ENCODE assay signal across 8 cellular contexts in the genomic region with DNA sequence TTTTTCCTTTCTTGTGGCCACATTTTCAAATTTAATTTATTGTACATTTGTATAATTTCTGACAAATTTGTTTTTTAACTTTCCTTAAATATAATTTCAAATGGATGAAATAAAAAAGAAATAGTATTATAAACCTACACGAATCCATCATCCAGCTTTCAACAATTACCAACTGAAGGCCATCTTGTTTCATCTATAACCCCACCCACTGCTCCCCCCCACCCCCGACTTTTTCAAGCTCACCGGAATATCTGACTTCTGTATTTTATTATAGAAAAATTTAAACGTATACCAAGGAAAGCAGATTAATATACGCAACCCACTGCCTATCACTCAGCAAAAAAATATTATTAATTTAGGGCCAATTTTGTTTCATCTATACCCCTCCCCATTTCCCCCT. TPM values are rescaled to one million over a fixed set of nuclear protein-coding genes. Genes with fewer than 3 reads are reported as not detected.
A peak's percentile ranks its signal among the peaks of the same experiment; 100 is the strongest.
DNase-seq lines count a peak whose midpoint lies in the region; ATAC-seq, FAIRE-seq and TF ChIP-seq lines count a peak whose summit lies in the region.

No MANE protein-coding gene starts in this region.

- H3K9ac ChIP-seq in BLaER1 = peak overlapping the region; percentile 85
- peak overlapping the region; percentile 94 for H3K9ac ChIP-seq in HUES6 (ENCODE audit: low read length)
- peak overlapping the region; percentile 100 for H3K9ac ChIP-seq in astrocyte (ENCODE audit: low read length)

- H3K36me3 ChIP-seq in BLaER1 (peaks cover 21% of the 10 kb centered on the region), HUES6 (ENCODE audit: control insufficient read depth, insufficient read depth, low read length) (peaks cover 51% of the 10 kb centered on the region), astrocyte (ENCODE audit: insufficient read depth, low read length) (peaks cover 29% of the 10 kb centered on the region), mesodermal cell (ENCODE audit: control insufficient read depth, insufficient read depth, low read length) (peaks cover 39% of the 10 kb centered on the region)

- H3K79me2 ChIP-seq in astrocyte (ENCODE audit: insufficient read depth, low read length) = peaks cover 49% of the 10 kb centered on the region

- H3K4me3 ChIP-seq in BLaER1 (peak overlapping the region; percentile 73), HUES6 (ENCODE audit: low read depth, low read length) (peak overlapping the region; percentile 94), astrocyte (ENCODE audit: insufficient read depth, low read depth, low read length) (peak overlapping the region; percentile 99), mesodermal cell (ENCODE audit: extremely low read depth, insufficient read depth, low read length, poor library complexity, severe bottlenecking) (peak overlapping the region; percentile 64)

- intact Hi-C loops in head of caudate nucleus (cut with DNase I) = loop anchor here (5.0 kb wide), 4 partner anchors 132 to 457 kb away; a partner anchor contains a TSS

- H3K27ac ChIP-seq in BLaER1 (peak overlapping the region; percentile 83; the same call in 1 of the 2 replicates), HUES6 (ENCODE audit: low read depth, low read length) (peak overlapping the region; percentile 86), astrocyte (ENCODE audit: low read depth, low read length) (peak overlapping the region; percentile 99), mesodermal cell (ENCODE audit: low read depth, low read length, severe bottlenecking) (peak overlapping the region; percentile 99)

- no peaks in the 10 kb centered on the region for H3K36me3 Mint-ChIP-seq in astrocyte (ENCODE audit: low read depth, unreplicated experiment)

- H3K4me2 ChIP-seq in BLaER1 (peak overlapping the region; percentile 71), astrocyte (ENCODE audit: low read length) (peak overlapping the region; percentile 86)

- H3K27ac Mint-ChIP-seq in astrocyte (ENCODE audit: unreplicated experiment) = peak overlapping the region; percentile 97

- H3K9me3 Mint-ChIP-seq in astrocyte (ENCODE audit: unreplicated experiment) = no peaks in the 10 kb centered on the region

- no CpG with 5 or more reads among the region's 5 CpGs for WGBS in mesodermal cell (ENCODE audit: insufficient coverage in 2 of 2), 2 experiments

- H2AFZ ChIP-seq in astrocyte (ENCODE audit: low read depth, low read length) = no peak overlapping the region

- H3K27me3 Mint-ChIP-seq in astrocyte (ENCODE audit: low read depth, unreplicated experiment) = no peaks in the 10 kb centered on the region

- peaks cover 16% of the 10 kb centered on the region for H3K4me1 ChIP-seq in BLaER1
- H3K4me1 ChIP-seq in HUES6 (ENCODE audit: control insufficient read depth, insufficient read depth, low read length) = peaks cover 8% of the 10 kb centered on the region
- H3K4me1 ChIP-seq in astrocyte (ENCODE audit: insufficient read depth, low read length) = peaks cover 10% of the 10 kb centered on the region
- H3K4me1 ChIP-seq in mesodermal cell (ENCODE audit: control insufficient read depth, insufficient read depth, low read length, poor library complexity, severe bottlenecking) = no peaks in the 10 kb centered on the region

- peaks cover 5% of the 10 kb centered on the region for H3K4me1 Mint-ChIP-seq in astrocyte (ENCODE audit: low read depth, unreplicated experiment)

- TF ChIP-seq CTCF in astrocyte (IDR thresholded peaks at IDR 0.05; ENCODE audit: insufficient read depth, low read depth, low read length) = no peak

- H4K20me1 ChIP-seq in BLaER1 (peaks cover 26% of the 10 kb centered on the region), astrocyte (ENCODE audit: insufficient read depth, low read length) (peaks cover 24% of the 10 kb centered on the region)

- H3K9me3 ChIP-seq in BLaER1 = peaks cover 4% of the 10 kb centered on the region; the same call in 1 of the 2 replicates
- H3K9me3 ChIP-seq in HUES6 (ENCODE audit: control insufficient read depth, insufficient read depth, low read depth, low read length) = no peaks in the 10 kb centered on the region
- H3K9me3 ChIP-seq in astrocyte (ENCODE audit: insufficient read depth, low read depth, low read length) = no peaks in the 10 kb centered on the region
- H3K9me3 ChIP-seq in mesodermal cell (ENCODE audit: control insufficient read depth, low read length) = no peaks in the 10 kb centered on the region

- FAIRE-seq in astrocyte (lab: Jason Lieb, UNC) = no peak

- H3K27me3 ChIP-seq in BLaER1 (no peaks in the 10 kb centered on the region), HUES6 (ENCODE audit: control insufficient read depth, insufficient read depth, low read length) (no peaks in the 10 kb centered on the region; the same call in 1 of the 2 replicates), astrocyte (ENCODE audit: insufficient read depth, low read length) (no peaks in the 10 kb centered on the region)

- DNase-seq in astrocyte (ENCODE audit: low read depth) = no peak
- DNase-seq in head of caudate nucleus = no peak

- no peak overlapping the region for H3K4me3 Mint-ChIP-seq in astrocyte (ENCODE audit: unreplicated experiment)

- ATAC-seq in HG03095 (IDR thresholded peaks at IDR 0.05; ENCODE audit: unreplicated experiment) (no peak), HG02981 (IDR thresholded peaks at IDR 0.05; ENCODE audit: unreplicated experiment) (no peak), GM21717 (IDR thresholded peaks at IDR 0.05; ENCODE audit: unreplicated experiment) (no peak)

RNA-seq across cellular contexts. Expression of a gene that starts 1.1 kb away (rescaled TPM):
- 514 and 533 TPM in 2 replicates for total RNA-seq in astrocyte
- 460 TPM for polyA plus RNA-seq in mesodermal cell (2013, experiment 1 of 2)
- 455 TPM for polyA plus RNA-seq in mesodermal cell (2013, experiment 2 of 2)

RNA-seq across cellular contexts. Expression of a gene that starts 25.3 kb away (rescaled TPM):
- 0.43 TPM in 1 of 2 replicates, not detected in the other for total RNA-seq in astrocyte
- polyA plus RNA-seq in mesodermal cell (2013, experiment 1 of 2) = 2.1 TPM
- 2.1 TPM for polyA plus RNA-seq in mesodermal cell (2013, experiment 2 of 2)

RNA-seq across cellular contexts. Expression of a gene that starts 56.6 kb away (rescaled TPM):
- 9.6 and 12.3 TPM in 2 replicates for total RNA-seq in astrocyte
- polyA plus RNA-seq in mesodermal cell (2013, experiment 1 of 2) = 8.1 TPM
- 7.7 TPM for polyA plus RNA-seq in mesodermal cell (2013, experiment 2 of 2)
